8 cellular contexts compared by ENCODE assay signal in genomic region chr4:151117371-151117962, GRCh38. TPM values are rescaled to one million over a fixed set of nuclear protein-coding genes. Genes with fewer than 3 reads are reported as not detected.
DNase-seq lines count a peak whose midpoint lies in the region; ATAC-seq, FAIRE-seq and TF ChIP-seq lines count a peak whose summit lies in the region.

No MANE protein-coding gene starts in this region.

- no peak overlapping the region for H3K4me3 ChIP-seq in pancreas

- DNase-seq in GF-D8 (lab: John Stamatoyannopoulos, UW) (peak; percentile 20), HK-2 (ENCODE audit: unreplicated experiment) (peak; percentile 53), NOMO-1 (lab: John Stamatoyannopoulos, UW; ENCODE audit: unreplicated experiment in 2 of 2) (peak; percentile 52 to 73), germinal center (ENCODE audit: low spot score) (peak; percentile 76), pancreas (peak in 4 of 6 donors; percentile 27 to 65 (median 33)), KG1 (lab: John Stamatoyannopoulos, UW) (no peak)
- peak; percentile 77 for DNase-seq in activated naive CD4-positive, alpha-beta T cell treated with anti-CD3 and anti-CD28 coated beads for 36 hours

- FAIRE-seq in pancreas (lab: Jason Lieb, UNC), result peak; percentile 80

- no peaks in the 10 kb centered on the region for H3K27me3 Mint-ChIP-seq in activated naive CD4-positive, alpha-beta T cell treated with anti-CD3 and anti-CD28 coated beads for 36 hours (ENCODE audit: low read depth)

- no peak overlapping the region for H3K27ac Mint-ChIP-seq in activated naive CD4-positive, alpha-beta T cell treated with anti-CD3 and anti-CD28 coated beads for 36 hours

- ATAC-seq in GM21447 (IDR thresholded peaks at IDR 0.05; ENCODE audit: unreplicated experiment) (peak; percentile 94), pancreas (peak; percentile 76 to 96 (median 92))

- no peaks in the 10 kb centered on the region for H3K9me3 Mint-ChIP-seq in activated naive CD4-positive, alpha-beta T cell treated with anti-CD3 and anti-CD28 coated beads for 36 hours

- H3K4me3 Mint-ChIP-seq in activated naive CD4-positive, alpha-beta T cell treated with anti-CD3 and anti-CD28 coated beads for 36 hours, result no peak overlapping the region

- CTCF ChIA-PET in activated naive CD4-positive, alpha-beta T cell treated with anti-CD3 and anti-CD28 coated beads for 36 hours (lab: Charles Lee), result interaction anchor here (0.7 to 2.3 kb wide), 16 partner anchors 9 to 541 kb away, joined by 3 to 11 read pairs (median 3); partner anchors contain the start of gene PRSS48

- peaks cover 3% of the 10 kb centered on the region for H3K4me1 Mint-ChIP-seq in activated naive CD4-positive, alpha-beta T cell treated with anti-CD3 and anti-CD28 coated beads for 36 hours (ENCODE audit: low read depth)

- no peaks in the 10 kb centered on the region for H3K9me3 ChIP-seq in pancreas

- intact Hi-C loops in activated naive CD4-positive, alpha-beta T cell treated with anti-CD3 and anti-CD28 coated beads for 36 hours (cut with micrococcal nuclease), result loop anchor here (1.0 to 10.0 kb wide), 8 partner anchors 160 to 1267 kb away; partner anchors contain the start of genes FHIP1A, GATB and PRSS48
- intact Hi-C loops in pancreas (cut with DNase I), result no loop called here

- WGBS in pancreas, 2 donors, result 36 to 43% methylated on average over 14 of the region's 14 CpGs

- H3K36me3 Mint-ChIP-seq in activated naive CD4-positive, alpha-beta T cell treated with anti-CD3 and anti-CD28 coated beads for 36 hours (ENCODE audit: low read depth), result no peaks in the 10 kb centered on the region

- no peaks in the 10 kb centered on the region for H3K4me1 ChIP-seq in pancreas

- no peaks in the 10 kb centered on the region for H3K27me3 ChIP-seq in pancreas

- H3K27ac ChIP-seq in pancreas, result no peak overlapping the region

- H3K36me3 ChIP-seq in pancreas, result peaks cover 0 to 6% (median 0%) of the 10 kb centered on the region in 3 donors

- TF ChIP-seq CTCF in pancreas (IDR thresholded peaks at IDR 0.05), result peak; percentile 21 to 58 (median 34)

RNA-seq across cellular contexts. Expression of gene RPS3A, which starts 18.0 kb away (rescaled TPM):
- 1,000 to 10,000 TPM; 3,793 to 3,917 TPM for total RNA-seq in activated naive CD4-positive, alpha-beta T cell treated with anti-CD3 and anti-CD28 coated beads for 36 hours
- total RNA-seq in pancreas, result 1,000 to 10,000 TPM in 4 of 6 donors, 100 to 1,000 TPM in 2; 882 to 1,610 (median 1,401) TPM
- polyA plus RNA-seq in pancreas, result 1,000 to 10,000 TPM; 1,672 to 1,850 TPM
